In genomic region chrX:74133156-74133796, GRCh38 we compare ENCODE assay signal across 8 cellular contexts.
DNase-seq lines count a peak whose midpoint lies in the region; ATAC-seq and TF ChIP-seq lines count a peak whose summit lies in the region.

No MANE protein-coding gene starts in this region.

- H3K4me3 ChIP-seq in OCI-LY7 (ENCODE audit: low read depth, low read length, poor library complexity, severe bottlenecking) (no peak overlapping the region), coronary artery (no peak overlapping the region), right lobe of liver (no peak overlapping the region), uterus (no peak overlapping the region)

- no peaks in the 10 kb centered on the region for H3K79me2 ChIP-seq in OCI-LY7 (ENCODE audit: insufficient read depth, low read depth, low read length)

- ATAC-seq in GM19324 (IDR thresholded peaks at IDR 0.05; ENCODE audit: low FRiP score, unreplicated experiment) (peak; percentile 63), right lobe of liver (peak; percentile 73 to 93 (median 88))

- peak; percentile 55 for DNase-seq in DMS114 treated with DMSO at 0.1 percent for 48 hours (lab: John Stamatoyannopoulos, UW; ENCODE audit: unreplicated experiment)
- peak; percentile 71 for DNase-seq in KBM-7
- DNase-seq in OCI-LY7 (ENCODE audit: low spot score), result peak; percentile 62
- no peak for DNase-seq in coronary artery (ENCODE audit: low spot score)
- DNase-seq in right lobe of liver, result no peak
- peak in 1 of 2 donors; percentile 29 for DNase-seq in uterus
- no peak for DNase-seq in islet precursor cell

- POLR2A ChIA-PET in OCI-LY7 (lab: Charles Lee), result no interaction called here

- intact Hi-C loops in OCI-LY7 (cut with micrococcal nuclease; ENCODE audit: unreplicated experiment), result loop anchor here (1.0 to 10.0 kb wide), 3 partner anchors 116 to 278 kb away; no protein-coding TSS in a partner anchor
- intact Hi-C loops in right lobe of liver (cut with DNase I), result loop anchor here (10.0 kb wide), 1 partner anchor 278 kb away; the partner anchor contains the start of gene XIST (in 2 of the 2)
- intact Hi-C loops in uterus (cut with DNase I; ENCODE audit: low total_unique reads), result no loop called here

- H3K4me2 ChIP-seq in OCI-LY7 (ENCODE audit: low read length), result no peak overlapping the region

- TF ChIP-seq CTCF in OCI-LY7 (conservative IDR thresholded peaks at IDR 0.05; ENCODE audit: low read length), result peak; percentile 76
- TF ChIP-seq CTCF in coronary artery (IDR thresholded peaks at IDR 0.05), result peak; percentile 75
- TF ChIP-seq CTCF in right lobe of liver (IDR thresholded peaks at IDR 0.05), result peak; percentile 73 to 83 (median 79)
- peak; percentile 78 to 81 (median 79) for TF ChIP-seq CTCF in uterus (IDR thresholded peaks at IDR 0.05)

- no peaks in the 10 kb centered on the region for H4K20me1 ChIP-seq in OCI-LY7 (ENCODE audit: insufficient read depth, low read length)

- H3K9me2 ChIP-seq in OCI-LY7 (ENCODE audit: insufficient read depth, low read length), result no peaks in the 10 kb centered on the region

- BruUV-seq in OCI-LY7 (replicated peaks; lab: Mats Ljungman, UMichigan), result no TSS peak

- H3K36me3 ChIP-seq in OCI-LY7 (ENCODE audit: insufficient read depth, low read length), result no peaks in the 10 kb centered on the region
- no peaks in the 10 kb centered on the region for H3K36me3 ChIP-seq in right lobe of liver
- no peaks in the 10 kb centered on the region for H3K36me3 ChIP-seq in uterus

- H3K27ac ChIP-seq in OCI-LY7 (ENCODE audit: low read depth, low read length, poor library complexity, severe bottlenecking) (no peak overlapping the region), coronary artery (peak overlapping the region in 1 of 2 donors; percentile 35), right lobe of liver (no peak overlapping the region), uterus (no peak overlapping the region)

- H2AFZ ChIP-seq in OCI-LY7 (ENCODE audit: low read length), result no peak overlapping the region

- in situ Hi-C loops in KBM-7 (cut with MboI; ENCODE audit: low pct_unique_long_range_greater_than_20kb, low sequenced_read_pairs), result loop anchor here (25.0 kb wide), 1 partner anchor 271 kb away; the partner anchor contains the start of gene XIST

- no peaks in the 10 kb centered on the region for H3K4me1 ChIP-seq in OCI-LY7 (ENCODE audit: insufficient read depth, low read length, poor library complexity, severe bottlenecking)
- no peaks in the 10 kb centered on the region for H3K4me1 ChIP-seq in right lobe of liver
- H3K4me1 ChIP-seq in uterus, result no peaks in the 10 kb centered on the region

- H3K27me3 ChIP-seq in right lobe of liver, result peaks cover 0 to 4% of the 10 kb centered on the region in 2 donors
- H3K27me3 ChIP-seq in uterus, result no peaks in the 10 kb centered on the region

- 23% methylated on average over 5 of the region's 5 CpGs for WGBS in right lobe of liver (ENCODE audit: insufficient coverage, low coverage, low lambda C conversion rate, missing lambda C conversion rate)

- H3K9me3 ChIP-seq in OCI-LY7 (ENCODE audit: low read length) (no peaks in the 10 kb centered on the region), right lobe of liver (no peaks in the 10 kb centered on the region), uterus (no peaks in the 10 kb centered on the region)

- TF ChIP-seq POLR2A in right lobe of liver (IDR thresholded peaks at IDR 0.05) (no peak), uterus (IDR thresholded peaks at IDR 0.05) (no peak)

- CTCF ChIA-PET in OCI-LY7 (lab: Charles Lee; ENCODE audit: unreplicated experiment), result interaction anchor here (0.5 kb wide), 1 partner anchor 809 kb away, joined by 3 read pairs; no protein-coding TSS in a partner anchor

Comparison
In these comparisons a context has a peak if more than half of its experiments do, and no peak if none do; other contexts are left out.
1. DNase-seq: peak in DMS114 treated with DMSO at 0.1 percent for 48 hours (single experiment), KBM-7 (single experiment) and OCI-LY7 (single experiment); none in coronary artery (single experiment), right lobe of liver (0 of 3) and islet precursor cell (single experiment).
2. Peak in every context shown above with its lines, with median percentiles within 50 percentile points of each other: CTCF ChIP-seq.